ENCODE assay signal across 1 cellular context in genomic region chr19:21082011-21082975, GRCh38.
TF ChIP-seq lines count a peak whose summit lies in the region.

TSS of gene ZNF714 (plus strand) at chr19:21082203. CDS start at chr19:21098269, 16,066 bp downstream.

TF ChIP-seq in K562, 482 proteins besides CTCF, POLR2A, EP300 and RAD21 (continued from another document and continues in another):
- TF ChIP-seq HMBOX1 (IDR thresholded peaks at IDR 0.05) = no peak
- TF ChIP-seq EP400 (IDR thresholded peaks at IDR 0.05) = peak; percentile 67; the same call in 1 of the 2 replicates
- TF ChIP-seq RCOR1 (IDR thresholded peaks at IDR 0.05; ENCODE audit: borderline replicate concordance in 1 of 2, low read depth in 2 of 2, low read length in 2 of 2) = peak in 1 of 2 experiments; percentile 31; a peak in 1 of 4 replicates
- TF ChIP-seq, protein P1, sequence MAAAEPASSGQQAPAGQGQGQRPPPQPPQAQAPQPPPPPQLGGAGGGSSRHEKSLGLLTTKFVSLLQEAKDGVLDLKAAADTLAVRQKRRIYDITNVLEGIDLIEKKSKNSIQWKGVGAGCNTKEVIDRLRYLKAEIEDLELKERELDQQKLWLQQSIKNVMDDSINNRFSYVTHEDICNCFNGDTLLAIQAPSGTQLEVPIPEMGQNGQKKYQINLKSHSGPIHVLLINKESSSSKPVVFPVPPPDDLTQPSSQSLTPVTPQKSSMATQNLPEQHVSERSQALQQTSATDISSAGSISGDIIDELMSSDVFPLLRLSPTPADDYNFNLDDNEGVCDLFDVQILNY (CRISPR knock-in tag; IDR thresholded peaks at IDR 0.05) = no peak
- TF ChIP-seq ZNF764 (CRISPR knock-in tag; IDR thresholded peaks at IDR 0.05; ENCODE audit: low read depth) = no peak
- TF ChIP-seq PTBP1 (IDR thresholded peaks at IDR 0.05; ENCODE audit: low read depth, low read length) = no peak
- no peak for TF ChIP-seq XRCC4 (IDR thresholded peaks at IDR 0.05; ENCODE audit: extremely low read depth, insufficient read depth, insufficient read length)
- peak; percentile 48; the same call in 1 of the 2 replicates for TF ChIP-seq GTF2E2 (tag; IDR thresholded peaks at IDR 0.05)
- TF ChIP-seq MEIS2 (IDR thresholded peaks at IDR 0.05; ENCODE audit: partially characterized antibody) = peak; percentile 83
- TF ChIP-seq, protein P2, sequence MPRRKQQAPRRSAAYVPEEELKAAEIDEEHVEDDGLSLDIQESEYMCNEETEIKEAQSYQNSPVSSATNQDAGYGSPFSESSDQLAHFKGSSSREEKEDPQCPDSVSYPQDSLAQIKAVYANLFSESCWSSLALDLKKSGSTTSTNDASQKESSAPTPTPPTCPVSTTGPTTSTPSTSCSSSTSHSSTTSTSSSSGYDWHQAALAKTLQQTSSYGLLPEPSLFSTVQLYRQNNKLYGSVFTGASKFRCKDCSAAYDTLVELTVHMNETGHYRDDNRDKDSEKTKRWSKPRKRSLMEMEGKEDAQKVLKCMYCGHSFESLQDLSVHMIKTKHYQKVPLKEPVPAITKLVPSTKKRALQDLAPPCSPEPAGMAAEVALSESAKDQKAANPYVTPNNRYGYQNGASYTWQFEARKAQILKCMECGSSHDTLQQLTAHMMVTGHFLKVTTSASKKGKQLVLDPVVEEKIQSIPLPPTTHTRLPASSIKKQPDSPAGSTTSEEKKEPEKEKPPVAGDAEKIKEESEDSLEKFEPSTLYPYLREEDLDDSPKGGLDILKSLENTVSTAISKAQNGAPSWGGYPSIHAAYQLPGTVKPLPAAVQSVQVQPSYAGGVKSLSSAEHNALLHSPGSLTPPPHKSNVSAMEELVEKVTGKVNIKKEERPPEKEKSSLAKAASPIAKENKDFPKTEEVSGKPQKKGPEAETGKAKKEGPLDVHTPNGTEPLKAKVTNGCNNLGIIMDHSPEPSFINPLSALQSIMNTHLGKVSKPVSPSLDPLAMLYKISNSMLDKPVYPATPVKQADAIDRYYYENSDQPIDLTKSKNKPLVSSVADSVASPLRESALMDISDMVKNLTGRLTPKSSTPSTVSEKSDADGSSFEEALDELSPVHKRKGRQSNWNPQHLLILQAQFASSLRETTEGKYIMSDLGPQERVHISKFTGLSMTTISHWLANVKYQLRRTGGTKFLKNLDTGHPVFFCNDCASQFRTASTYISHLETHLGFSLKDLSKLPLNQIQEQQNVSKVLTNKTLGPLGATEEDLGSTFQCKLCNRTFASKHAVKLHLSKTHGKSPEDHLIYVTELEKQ (CRISPR knock-in tag; IDR thresholded peaks at IDR 0.05) = no peak
- TF ChIP-seq ZNF224 (CRISPR knock-in tag; IDR thresholded peaks at IDR 0.05) = no peak
- peak; percentile 42; the same call in 1 of the 2 replicates for TF ChIP-seq MYC (IDR thresholded peaks at IDR 0.05; ENCODE audit: low read depth, low read length)
- no peak for TF ChIP-seq MYC (CRISPR knock-in tag; IDR thresholded peaks at IDR 0.05; ENCODE audit: borderline replicate concordance, low read depth)
- no peak for TF ChIP-seq ZNF583 (CRISPR knock-in tag; IDR thresholded peaks at IDR 0.05)
- no peak for TF ChIP-seq MCM2 (IDR thresholded peaks at IDR 0.05; ENCODE audit: low read depth)
- 0 out of 4 replicates have a peak, but pooled peaks of 1 of the 2 experiments have one; percentile 30 for TF ChIP-seq TEAD1 (CRISPR knock-in tag; IDR thresholded peaks at IDR 0.05)
- TF ChIP-seq CREM (IDR thresholded peaks at IDR 0.05; ENCODE audit: low read depth) = peak; percentile 35
- TF ChIP-seq, protein P3, sequence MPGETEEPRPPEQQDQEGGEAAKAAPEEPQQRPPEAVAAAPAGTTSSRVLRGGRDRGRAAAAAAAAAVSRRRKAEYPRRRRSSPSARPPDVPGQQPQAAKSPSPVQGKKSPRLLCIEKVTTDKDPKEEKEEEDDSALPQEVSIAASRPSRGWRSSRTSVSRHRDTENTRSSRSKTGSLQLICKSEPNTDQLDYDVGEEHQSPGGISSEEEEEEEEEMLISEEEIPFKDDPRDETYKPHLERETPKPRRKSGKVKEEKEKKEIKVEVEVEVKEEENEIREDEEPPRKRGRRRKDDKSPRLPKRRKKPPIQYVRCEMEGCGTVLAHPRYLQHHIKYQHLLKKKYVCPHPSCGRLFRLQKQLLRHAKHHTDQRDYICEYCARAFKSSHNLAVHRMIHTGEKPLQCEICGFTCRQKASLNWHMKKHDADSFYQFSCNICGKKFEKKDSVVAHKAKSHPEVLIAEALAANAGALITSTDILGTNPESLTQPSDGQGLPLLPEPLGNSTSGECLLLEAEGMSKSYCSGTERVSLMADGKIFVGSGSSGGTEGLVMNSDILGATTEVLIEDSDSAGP (CRISPR knock-in tag; IDR thresholded peaks at IDR 0.05) = no peak
- TF ChIP-seq HMG20B (CRISPR knock-in tag; IDR thresholded peaks at IDR 0.05) = no peak
- TF ChIP-seq STAT5A (IDR thresholded peaks at IDR 0.05; ENCODE audit: borderline replicate concordance, low read length) = no peak
- TF ChIP-seq FOXK1 (CRISPR knock-in tag; IDR thresholded peaks at IDR 0.05; ENCODE audit: borderline replicate concordance) = no peak
- no peak for TF ChIP-seq TRIM25 (IDR thresholded peaks at IDR 0.05; ENCODE audit: borderline replicate concordance)
- no peak for TF ChIP-seq ZNF830 (CRISPR knock-in tag; IDR thresholded peaks at IDR 0.05)
- TF ChIP-seq ZNF253 (CRISPR knock-in tag; conservative IDR thresholded peaks at IDR 0.05) = no peak
- TF ChIP-seq, protein P4, sequence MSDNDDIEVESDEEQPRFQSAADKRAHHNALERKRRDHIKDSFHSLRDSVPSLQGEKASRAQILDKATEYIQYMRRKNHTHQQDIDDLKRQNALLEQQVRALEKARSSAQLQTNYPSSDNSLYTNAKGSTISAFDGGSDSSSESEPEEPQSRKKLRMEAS (CRISPR knock-in tag; IDR thresholded peaks at IDR 0.05) = no peak
- TF ChIP-seq, protein P5, sequence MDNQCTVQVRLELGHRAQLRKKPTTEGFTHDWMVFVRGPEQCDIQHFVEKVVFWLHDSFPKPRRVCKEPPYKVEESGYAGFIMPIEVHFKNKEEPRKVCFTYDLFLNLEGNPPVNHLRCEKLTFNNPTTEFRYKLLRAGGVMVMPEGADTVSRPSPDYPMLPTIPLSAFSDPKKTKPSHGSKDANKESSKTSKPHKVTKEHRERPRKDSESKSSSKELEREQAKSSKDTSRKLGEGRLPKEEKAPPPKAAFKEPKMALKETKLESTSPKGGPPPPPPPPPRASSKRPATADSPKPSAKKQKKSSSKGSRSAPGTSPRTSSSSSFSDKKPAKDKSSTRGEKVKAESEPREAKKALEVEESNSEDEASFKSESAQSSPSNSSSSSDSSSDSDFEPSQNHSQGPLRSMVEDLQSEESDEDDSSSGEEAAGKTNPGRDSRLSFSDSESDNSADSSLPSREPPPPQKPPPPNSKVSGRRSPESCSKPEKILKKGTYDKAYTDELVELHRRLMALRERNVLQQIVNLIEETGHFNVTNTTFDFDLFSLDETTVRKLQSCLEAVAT (IDR thresholded peaks at IDR 0.05) = peak in 1 of 2 experiments; percentile 23; a peak in 1 of 4 replicates
- TF ChIP-seq HLTF (IDR thresholded peaks at IDR 0.05) = no peak
- no peak for TF ChIP-seq PHTF2 (CRISPR knock-in tag; IDR thresholded peaks at IDR 0.05)
- TF ChIP-seq STAT6 (CRISPR knock-in tag; IDR thresholded peaks at IDR 0.05) = no peak
- peak; percentile 82 for TF ChIP-seq NFRKB (IDR thresholded peaks at IDR 0.05; ENCODE audit: low read depth)
- TF ChIP-seq NCOA6 (IDR thresholded peaks at IDR 0.05) = no peak
- TF ChIP-seq, protein P6, sequence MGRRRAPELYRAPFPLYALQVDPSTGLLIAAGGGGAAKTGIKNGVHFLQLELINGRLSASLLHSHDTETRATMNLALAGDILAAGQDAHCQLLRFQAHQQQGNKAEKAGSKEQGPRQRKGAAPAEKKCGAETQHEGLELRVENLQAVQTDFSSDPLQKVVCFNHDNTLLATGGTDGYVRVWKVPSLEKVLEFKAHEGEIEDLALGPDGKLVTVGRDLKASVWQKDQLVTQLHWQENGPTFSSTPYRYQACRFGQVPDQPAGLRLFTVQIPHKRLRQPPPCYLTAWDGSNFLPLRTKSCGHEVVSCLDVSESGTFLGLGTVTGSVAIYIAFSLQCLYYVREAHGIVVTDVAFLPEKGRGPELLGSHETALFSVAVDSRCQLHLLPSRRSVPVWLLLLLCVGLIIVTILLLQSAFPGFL (CRISPR knock-in tag; IDR thresholded peaks at IDR 0.05) = no peak
- TF ChIP-seq DMBX1 (CRISPR knock-in tag; IDR thresholded peaks at IDR 0.05; ENCODE audit: borderline replicate concordance) = no peak
- TF ChIP-seq FOSL1 (tag; conservative IDR thresholded peaks at IDR 0.05) = no peak
- TF ChIP-seq ATF3 (IDR thresholded peaks at IDR 0.05) = no peak
- TF ChIP-seq ATF3 (CRISPR knock-in tag; conservative IDR thresholded peaks at IDR 0.05) = no peak
- no peak for TF ChIP-seq MITF (IDR thresholded peaks at IDR 0.05)
- TF ChIP-seq POLR2H (tag; IDR thresholded peaks at IDR 0.05; ENCODE audit: low read depth) = 0 out of 2 replicates have a peak, but pooled peaks have one; percentile 72
- peak; percentile 38 for TF ChIP-seq BRD9 (IDR thresholded peaks at IDR 0.05; ENCODE audit: low read depth, partially characterized antibody)
- TF ChIP-seq ZNF445 (CRISPR knock-in tag; IDR thresholded peaks at IDR 0.05; ENCODE audit: low read depth) = no peak
- no peak for TF ChIP-seq SRSF9 (IDR thresholded peaks at IDR 0.05; ENCODE audit: borderline replicate concordance, low read depth, low read length)
- no peak for TF ChIP-seq CBX2 (IDR thresholded peaks at IDR 0.05; ENCODE audit: insufficient read depth, low read length, poor library complexity, severe bottlenecking)
- peak; percentile 92 for TF ChIP-seq SAP30 (IDR thresholded peaks at IDR 0.05; ENCODE audit: borderline replicate concordance, insufficient read depth, low read depth, low read length, poor library complexity, severe bottlenecking)
- TF ChIP-seq DNMT1 (IDR thresholded peaks at IDR 0.05) = no peak
- no peak for TF ChIP-seq ETV5 (CRISPR knock-in tag; IDR thresholded peaks at IDR 0.05; ENCODE audit: low read depth)
- no peak for TF ChIP-seq ESRRB (CRISPR knock-in tag; IDR thresholded peaks at IDR 0.05; ENCODE audit: borderline replicate concordance)
- TF ChIP-seq KAT8 (IDR thresholded peaks at IDR 0.05; ENCODE audit: low read depth) = peak; percentile 76; the same call in 1 of the 2 replicates
- no peak for TF ChIP-seq U2AF1 (optimal IDR thresholded peaks at IDR 0.05; ENCODE audit: low read depth, low read length)
- no peak for TF ChIP-seq ZNF76 (CRISPR knock-in tag; IDR thresholded peaks at IDR 0.05; ENCODE audit: borderline replicate concordance)
- TF ChIP-seq, protein P7, sequence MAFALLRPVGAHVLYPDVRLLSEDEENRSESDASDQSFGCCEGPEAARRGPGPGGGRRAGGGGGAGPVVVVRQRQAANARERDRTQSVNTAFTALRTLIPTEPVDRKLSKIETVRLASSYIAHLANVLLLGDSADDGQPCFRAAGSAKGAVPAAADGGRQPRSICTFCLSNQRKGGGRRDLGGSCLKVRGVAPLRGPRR (CRISPR knock-in tag; IDR thresholded peaks at IDR 0.05) = no peak
- TF ChIP-seq IRF2 (CRISPR knock-in tag; IDR thresholded peaks at IDR 0.05) = no peak
- no peak for TF ChIP-seq CBFB (CRISPR knock-in tag; IDR thresholded peaks at IDR 0.05)
